ENCODE assay signal across 10 cellular contexts in genomic region chr6:31498748-31499147, GRCh38. TPM values are rescaled to one million over a fixed set of nuclear protein-coding genes. Genes with fewer than 3 reads are reported as not detected.
DNase-seq lines count a peak whose midpoint lies in the region; ATAC-seq and TF ChIP-seq lines count a peak whose summit lies in the region.
"Had no signal": no experiment of that assay in that cellular context is flagged by ENCODE, and none has a peak within 500 bp of the region (broad histone marks: within the 10 kb centered on the region; RNA-seq: fewer than 3 reads in every experiment).

No MANE protein-coding gene starts in this region.

- peak overlapping the region; percentile 43 for H3K9ac ChIP-seq in HUES6 (ENCODE audit: low read length)

- POLR2A ChIA-PET in CD4-positive, alpha-beta T cell (lab: Charles Lee): interaction anchor here (1.1 to 2.4 kb wide), 2 partner anchors 42 to 83 kb away, joined by 6 to 8 read pairs; partner anchors contain the start of genes DDX39B and LTB
- POLR2A ChIA-PET in naive thymus-derived CD8-positive, alpha-beta T cell (lab: Charles Lee): interaction anchor here (0.6 to 7.2 kb wide), 5 partner anchors 19 to 239 kb away, joined by 4 to 80 read pairs (median 6); partner anchors contain the start of genes C6orf47 and DDX39B

- H3K27me3 Mint-ChIP-seq in CD4-positive, alpha-beta T cell: no peaks in the 10 kb centered on the region
- no peaks in the 10 kb centered on the region for H3K27me3 Mint-ChIP-seq in naive thymus-derived CD8-positive, alpha-beta T cell

- no peak overlapping the region for H3K27ac ChIP-seq in CD4-positive, alpha-beta T cell (ENCODE audit: low read depth, low read length)
- H3K27ac ChIP-seq in HUES6 (ENCODE audit: low read depth, low read length): no peak overlapping the region

- no peaks in the 10 kb centered on the region for H3K36me3 ChIP-seq in HUES6 (ENCODE audit: control insufficient read depth, insufficient read depth, low read length)

- TF ChIP-seq CTCF in CD4-positive, alpha-beta T cell (IDR thresholded peaks at IDR 0.05): no peak
- TF ChIP-seq CTCF in choroid plexus epithelial cell (conservative IDR thresholded peaks at IDR 0.05; ENCODE audit: low read depth, low read length): no peak

- peaks cover 76% of the 10 kb centered on the region for H3K4me1 Mint-ChIP-seq in CD4-positive, alpha-beta T cell (ENCODE audit: low read depth)
- H3K4me1 Mint-ChIP-seq in naive thymus-derived CD8-positive, alpha-beta T cell: peaks cover 41 to 76% (median 72%) of the 10 kb centered on the region in 4 donors

- H3K9me3 Mint-ChIP-seq in CD4-positive, alpha-beta T cell: no peaks in the 10 kb centered on the region
- H3K9me3 Mint-ChIP-seq in naive thymus-derived CD8-positive, alpha-beta T cell: no peaks in the 10 kb centered on the region

- intact Hi-C loops in CD4-positive, alpha-beta T cell (cut with DNase I, micrococcal nuclease): loop anchor here in 1 of 2 experiments (5.0 kb wide), 1 partner anchor 36 kb away; no protein-coding TSS in a partner anchor

- peak overlapping the region; percentile 61 for H3K27ac Mint-ChIP-seq in CD4-positive, alpha-beta T cell
- H3K27ac Mint-ChIP-seq in naive thymus-derived CD8-positive, alpha-beta T cell: peak overlapping the region in 9 of 10 donors; percentile 24 to 87 (median 74)

- no peak for ATAC-seq in CD4-positive, alpha-beta T cell (ENCODE audit: poor library complexity)
- no peak for ATAC-seq in naive thymus-derived CD8-positive, alpha-beta T cell

- CTCF ChIA-PET in CD4-positive, alpha-beta T cell (lab: Charles Lee): interaction anchor here (0.6 to 0.7 kb wide), 2 partner anchors 238 to 956 kb away, joined by 3 to 4 read pairs; no protein-coding TSS in a partner anchor

- H3K27me3 ChIP-seq in CD4-positive, alpha-beta T cell (ENCODE audit: control insufficient read depth, insufficient read depth, low read length): no peaks in the 10 kb centered on the region
- peaks cover 43% of the 10 kb centered on the region for H3K27me3 ChIP-seq in HUES6 (ENCODE audit: control insufficient read depth, insufficient read depth, low read length)

- H3K4me3 ChIP-seq in HUES6 (ENCODE audit: low read depth, low read length) (peak overlapping the region; percentile 74), choroid plexus epithelial cell (ENCODE audit: low read depth, low read length) (peak overlapping the region; percentile 53)

- DNase-seq in CD4-positive, alpha-beta T cell: no peak
- DNase-seq in choroid plexus epithelial cell (ENCODE audit: low read depth) (no peak), SHP77 (lab: John Stamatoyannopoulos, UW) (no peak), NCI-H2196 (lab: John Stamatoyannopoulos, UW; ENCODE audit: unreplicated experiment) (no peak)
- no peak for DNase-seq in naive thymus-derived CD8-positive, alpha-beta T cell
- no peak for DNase-seq in stimulated activated CD4-positive, alpha-beta T cell treated with anti-CD3 and anti-CD28 coated beads, Interleukin-12 subunit alpha, Interleukin-12 subunit beta, amount 100 ng/mL, for 4 hours
- no peak for DNase-seq in stimulated activated CD4-positive, alpha-beta T cell treated with anti-CD3 and anti-CD28 coated beads, Interleukin-15, amount 100 ng/mL, for 24 hours

- H3K4me3 Mint-ChIP-seq in CD4-positive, alpha-beta T cell: peak overlapping the region; percentile 95
- peak overlapping the region; percentile 76 to 99 (median 92) for H3K4me3 Mint-ChIP-seq in naive thymus-derived CD8-positive, alpha-beta T cell

- H3K4me1 ChIP-seq in HUES6 (ENCODE audit: control insufficient read depth, insufficient read depth, low read length): peaks cover 16% of the 10 kb centered on the region

- peaks cover 9% of the 10 kb centered on the region for H3K36me3 Mint-ChIP-seq in CD4-positive, alpha-beta T cell (ENCODE audit: low read depth)
- no peaks in the 10 kb centered on the region for H3K36me3 Mint-ChIP-seq in naive thymus-derived CD8-positive, alpha-beta T cell

- H3K9me3 ChIP-seq in CD4-positive, alpha-beta T cell (ENCODE audit: control insufficient read depth, low read length): no peaks in the 10 kb centered on the region
- H3K9me3 ChIP-seq in HUES6 (ENCODE audit: control insufficient read depth, insufficient read depth, low read depth, low read length): no peaks in the 10 kb centered on the region

RNA-seq across cellular contexts. Expression of gene MICB, which starts 0.8 kb away (rescaled TPM):
- total RNA-seq in CD4-positive, alpha-beta T cell: 10 to 100 TPM; 14.3 to 14.7 TPM
- 10 to 100 TPM; 12.3 to 13.8 TPM for total RNA-seq in naive thymus-derived CD8-positive, alpha-beta T cell
- polyA plus RNA-seq in naive thymus-derived CD8-positive, alpha-beta T cell: 1 to 10 TPM; 3.3 to 4.7 (median 3.8) TPM

RNA-seq across cellular contexts. Expression of gene MCCD1, which starts 30.0 kb away (rescaled TPM):
- total RNA-seq in CD4-positive, alpha-beta T cell: not detected
- not detected for total RNA-seq in naive thymus-derived CD8-positive, alpha-beta T cell
- not detected for polyA plus RNA-seq in naive thymus-derived CD8-positive, alpha-beta T cell
- total RNA-seq: myocyte, urinary bladder had no signal
- polyA plus RNA-seq: urinary bladder had no signal

RNA-seq across cellular contexts. Expression of gene DDX39B, which starts 43.1 kb away (rescaled TPM):
- total RNA-seq in CD4-positive, alpha-beta T cell: 100 to 1,000 TPM; 483 to 498 TPM
- 100 to 1,000 TPM; 679 to 768 TPM for total RNA-seq in naive thymus-derived CD8-positive, alpha-beta T cell
- 100 to 1,000 TPM in 1 of 3 donors, 10 to 100 TPM in 2; 53.6 to 104 (median 96.0) TPM for polyA plus RNA-seq in naive thymus-derived CD8-positive, alpha-beta T cell

RNA-seq across cellular contexts. Expression of gene ATP6V1G2, which starts 47.7 kb away (rescaled TPM):
- 1 to 10 TPM; 2.6 to 3.3 TPM for total RNA-seq in CD4-positive, alpha-beta T cell
- 1 to 10 TPM; 7.9 TPM for total RNA-seq in naive thymus-derived CD8-positive, alpha-beta T cell
- polyA plus RNA-seq in naive thymus-derived CD8-positive, alpha-beta T cell: under 1 TPM in 2 of 3 donors, not detected in 1; 0.55 to 0.56 TPM

RNA-seq across cellular contexts. Expression of gene NFKBIL1, which starts 48.7 kb away (rescaled TPM):
- 1 to 10 TPM; 7.6 to 9.3 TPM for total RNA-seq in CD4-positive, alpha-beta T cell
- total RNA-seq in naive thymus-derived CD8-positive, alpha-beta T cell: 10 to 100 TPM; 14.1 to 15.2 TPM
- 10 to 100 TPM in 1 of 3 donors, 1 to 10 TPM in 2; 8.4 to 10.0 (median 8.5) TPM for polyA plus RNA-seq in naive thymus-derived CD8-positive, alpha-beta T cell
